ENCODE assay signal across 8 cellular contexts in genomic region chr12:132489602-132490239, GRCh38. TPM values are rescaled to one million over a fixed set of nuclear protein-coding genes. Genes with fewer than 3 reads are reported as not detected.
DNase-seq lines count a peak whose midpoint lies in the region; ATAC-seq and TF ChIP-seq lines count a peak whose summit lies in the region.

TSS of gene FBRSL1 (plus strand) at chr12:132490151.

- peak within 1 kb of the TSS; percentile 89 for H2AFZ ChIP-seq in GM23248

- peak within 1 kb of the TSS; percentile 77 for H3K9ac ChIP-seq in GM23248

- in situ Hi-C loops in GM23248 (cut with MboI) = no loop called here

- H3K36me3 Mint-ChIP-seq in activated T-helper 17 cell treated with anti-CD3 and anti-CD28 coated beads, Interleukin-2, amount 50 U/mL, for 72 hours (ENCODE audit: low read depth) = peaks cover 16% of the 10 kb centered on the region
- no peaks in the 10 kb centered on the region for H3K36me3 Mint-ChIP-seq in natural killer cell
- peaks cover 19% of the 10 kb centered on the region for H3K36me3 Mint-ChIP-seq in stimulated activated memory B cell treated with anti-CD40 and anti-IgM and Interleukin-4, amounts not matched to agents 10 μg/mL and 1 μg/mL and 100 μg/mL, for 72 hours

- DNase-seq in DMS153 treated with DMSO at 0.1 percent for 48 hours (lab: John Stamatoyannopoulos, UW; ENCODE audit: unreplicated experiment) = peak; percentile 83
- peak; percentile 96 for DNase-seq in GM23248
- peak; percentile 74 for DNase-seq in LHCN-M2 (ENCODE audit: low read depth)
- DNase-seq in RPMI8226 = peak; percentile 85
- DNase-seq in fibroblast of peridontal ligament (ENCODE audit: extremely low read depth) = peak; percentile 70
- DNase-seq in natural killer cell = peak; percentile 87

- peak within 1 kb of the TSS; percentile 83 for H3K4me3 Mint-ChIP-seq in activated T-helper 17 cell treated with anti-CD3 and anti-CD28 coated beads, Interleukin-2, amount 50 U/mL, for 72 hours
- peak within 1 kb of the TSS; percentile 94 for H3K4me3 Mint-ChIP-seq in natural killer cell
- H3K4me3 Mint-ChIP-seq in stimulated activated memory B cell treated with anti-CD40 and anti-IgM and Interleukin-4, amounts not matched to agents 10 μg/mL and 1 μg/mL and 100 μg/mL, for 72 hours = peak within 1 kb of the TSS; percentile 83

- H3K4me2 ChIP-seq in GM23248 (ENCODE audit: unreplicated experiment) = peak within 1 kb of the TSS; percentile 86

- H3K4me1 Mint-ChIP-seq in activated T-helper 17 cell treated with anti-CD3 and anti-CD28 coated beads, Interleukin-2, amount 50 U/mL, for 72 hours = peaks cover 11% of the 10 kb centered on the region
- peaks cover 55 to 76% of the 10 kb centered on the region in 2 donors for H3K4me1 Mint-ChIP-seq in natural killer cell
- peaks cover 74% of the 10 kb centered on the region for H3K4me1 Mint-ChIP-seq in stimulated activated memory B cell treated with anti-CD40 and anti-IgM and Interleukin-4, amounts not matched to agents 10 μg/mL and 1 μg/mL and 100 μg/mL, for 72 hours

- no peak within 1 kb of the TSS for H3K27ac ChIP-seq in GM23248

- H3K4me3 ChIP-seq in GM23248 = peak within 1 kb of the TSS; percentile 78

- H4K20me1 ChIP-seq in GM23248 (ENCODE audit: insufficient read depth) = 0 out of 2 replicates have a peak, but pooled peaks cover 4% of the 10 kb centered on the region

- no peaks in the 10 kb centered on the region for H3F3A ChIP-seq in GM23248 (ENCODE audit: insufficient read depth)

- peaks cover 41% of the 10 kb centered on the region for H3K79me2 ChIP-seq in GM23248 (ENCODE audit: insufficient read depth)

- 3% methylated on average over 61 of the region's 90 CpGs; no CpG with 5 or more reads in 1 of the 2 experiments for WGBS in GM23248 (ENCODE audit: low coverage in 1 of 2, low lambda C conversion rate in 2 of 2, missing lambda C conversion rate in 2 of 2), 2 experiments

- no peak for TF ChIP-seq CTCF in natural killer cell (IDR thresholded peaks at IDR 0.05)

- no peaks in the 10 kb centered on the region for H3K27me3 ChIP-seq in GM23248 (replicated peaks; ENCODE audit: insufficient read depth)

- peaks cover 4% of the 10 kb centered on the region; the same call in 1 of the 2 replicates for H3K4me1 ChIP-seq in GM23248 (ENCODE audit: insufficient read depth)

- H3K9me3 Mint-ChIP-seq in activated T-helper 17 cell treated with anti-CD3 and anti-CD28 coated beads, Interleukin-2, amount 50 U/mL, for 72 hours = no peaks in the 10 kb centered on the region
- H3K9me3 Mint-ChIP-seq in natural killer cell = no peaks in the 10 kb centered on the region
- no peaks in the 10 kb centered on the region for H3K9me3 Mint-ChIP-seq in stimulated activated memory B cell treated with anti-CD40 and anti-IgM and Interleukin-4, amounts not matched to agents 10 μg/mL and 1 μg/mL and 100 μg/mL, for 72 hours

- peak; percentile 81 for ATAC-seq in activated T-helper 17 cell treated with anti-CD3 and anti-CD28 coated beads, Interleukin-2, amount 50 U/mL, for 72 hours (replicated peaks)
- ATAC-seq in natural killer cell = peak; percentile 75 to 90 (median 76)
- peak; percentile 81 for ATAC-seq in stimulated activated memory B cell treated with anti-CD40 and anti-IgM and Interleukin-4, amounts not matched to agents 10 μg/mL and 1 μg/mL and 100 μg/mL, for 72 hours

- H3K27ac Mint-ChIP-seq in activated T-helper 17 cell treated with anti-CD3 and anti-CD28 coated beads, Interleukin-2, amount 50 U/mL, for 72 hours = peak within 1 kb of the TSS; percentile 87
- H3K27ac Mint-ChIP-seq in natural killer cell = peak within 1 kb of the TSS; percentile 94
- H3K27ac Mint-ChIP-seq in stimulated activated memory B cell treated with anti-CD40 and anti-IgM and Interleukin-4, amounts not matched to agents 10 μg/mL and 1 μg/mL and 100 μg/mL, for 72 hours = peak within 1 kb of the TSS; percentile 90

- H3K36me3 ChIP-seq in GM23248 (ENCODE audit: low read depth) = no peaks in the 10 kb centered on the region

- no peaks in the 10 kb centered on the region for H3K27me3 Mint-ChIP-seq in activated T-helper 17 cell treated with anti-CD3 and anti-CD28 coated beads, Interleukin-2, amount 50 U/mL, for 72 hours
- H3K27me3 Mint-ChIP-seq in natural killer cell (ENCODE audit: low read depth in 2 of 2) = no peaks in the 10 kb centered on the region
- no peaks in the 10 kb centered on the region for H3K27me3 Mint-ChIP-seq in stimulated activated memory B cell treated with anti-CD40 and anti-IgM and Interleukin-4, amounts not matched to agents 10 μg/mL and 1 μg/mL and 100 μg/mL, for 72 hours

- intact Hi-C loops in natural killer cell (cut with micrococcal nuclease) = no loop called here

- no peaks in the 10 kb centered on the region for H3K9me2 ChIP-seq in GM23248 (ENCODE audit: insufficient read depth)

- H3K9me3 ChIP-seq in GM23248 (ENCODE audit: low read depth) = no peaks in the 10 kb centered on the region

RNA-seq across cellular contexts. Expression of gene FBRSL1, which starts in this region (rescaled TPM):
- total RNA-seq in GM23248 (2014; rRNA removed; shearing (Covaris generic)) = 3.7 and 4.6 TPM in 2 replicates
- polyA plus RNA-seq in GM23248 (2016; fragmentation: Nextera tagmentation; extraction: Ambion mirVana) = 0.63 and 0.86 TPM in 2 replicates
- total RNA-seq in LHCN-M2 (2014; rRNA removed) (6.1 and 12.0 TPM in 2 replicates), natural killer cell (10 to 100 TPM; 67.5 to 78.0 (median 76.2) TPM)
- polyA plus RNA-seq in LHCN-M2 (2012) = 6.5 TPM
- 10 to 100 TPM; 34.7 to 38.7 TPM for total RNA-seq in activated T-helper 17 cell treated with anti-CD3 and anti-CD28 coated beads, Interleukin-2, amount 50 U/mL, for 72 hours
